In the genomic region with DNA sequence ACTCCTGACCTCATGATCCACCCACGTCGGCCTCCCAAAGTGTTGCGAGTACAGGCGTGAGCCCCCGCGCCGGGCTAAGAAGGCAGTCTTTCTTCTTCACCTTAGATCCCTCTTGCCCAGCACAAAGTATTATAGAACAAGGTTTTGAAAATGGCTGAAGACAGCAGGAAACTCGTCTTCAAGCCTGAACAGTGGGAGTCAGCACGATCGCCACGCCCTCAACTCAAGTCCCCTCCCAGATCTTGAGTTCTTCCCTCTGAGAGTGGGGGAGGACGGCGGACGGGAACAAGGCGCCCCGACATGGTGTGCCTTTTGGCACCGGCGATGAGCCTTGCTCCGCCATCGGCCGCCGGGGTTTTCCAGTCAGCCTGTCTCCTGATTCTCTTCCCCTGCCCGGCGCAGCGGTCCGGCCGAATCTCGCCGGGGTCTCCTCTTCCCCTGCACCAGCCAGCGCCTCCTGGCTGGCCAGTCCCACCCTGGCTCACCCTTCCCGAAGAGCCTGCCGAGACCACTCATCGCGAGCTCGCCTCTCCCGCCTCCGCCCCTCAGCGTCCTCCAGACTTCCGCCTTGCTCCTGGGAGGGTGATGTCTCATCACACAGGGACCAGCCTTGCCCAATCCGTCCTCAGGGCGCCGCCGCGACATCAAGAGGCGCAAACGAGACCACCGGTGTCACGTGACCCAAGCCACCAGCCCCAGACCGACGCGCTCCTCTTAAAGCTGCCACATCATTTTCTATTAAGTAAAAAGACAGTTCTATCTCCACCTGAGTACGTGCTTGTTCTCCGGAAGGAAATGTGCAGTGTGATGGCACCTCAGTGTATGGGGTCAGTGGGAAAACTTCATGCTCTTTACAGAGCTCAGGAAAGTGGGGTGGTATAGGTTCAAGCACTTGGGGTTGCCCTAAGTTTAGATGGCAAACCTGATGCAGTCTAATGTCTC, we compare ENCODE assay signal across 8 cellular contexts. TPM values are rescaled to one million over a fixed set of nuclear protein-coding genes. Genes with fewer than 3 reads are reported as not detected.
DNase-seq lines count a peak whose midpoint lies in the region; ATAC-seq and TF ChIP-seq lines count a peak whose summit lies in the region.

A gene with protein sequence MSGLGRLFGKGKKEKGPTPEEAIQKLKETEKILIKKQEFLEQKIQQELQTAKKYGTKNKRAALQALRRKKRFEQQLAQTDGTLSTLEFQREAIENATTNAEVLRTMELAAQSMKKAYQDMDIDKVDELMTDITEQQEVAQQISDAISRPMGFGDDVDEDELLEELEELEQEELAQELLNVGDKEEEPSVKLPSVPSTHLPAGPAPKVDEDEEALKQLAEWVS (minus strand): TSS at position 565 of the 942 bp plus-strand sequence. CDS start 49 bp downstream, at position 516.

- peaks cover 39% of the 10 kb centered on the region for H3K36me3 Mint-ChIP-seq in activated CD4-positive, alpha-beta memory T cell treated with anti-CD3 and anti-CD28 coated beads for 36 hours

- H3K36me3 ChIP-seq in liver (ENCODE audit: control insufficient read depth in 4 of 4, insufficient read depth in 3 of 4, low read depth in 1 of 4, low read length in 3 of 4): peaks cover 7 to 24% (median 16%) of the 10 kb centered on the region in 4 donors

- WGBS in liver: 4% methylated on average over 53 of the region's 53 CpGs

- TF ChIP-seq CTCF in dorsolateral prefrontal cortex (IDR thresholded peaks at IDR 0.05 in 54 of 56, conservative IDR thresholded peaks at IDR 0.05 in 2 of 56; ENCODE audit: low read depth in 1 of 56, partially characterized antibody in 56 of 56): peak in 38 of 56 donors; percentile 11 to 55 (median 32)
- TF ChIP-seq CTCF in liver (IDR thresholded peaks at IDR 0.05; ENCODE audit: low read depth, low read length, missing input control): no peak

- no peaks in the 10 kb centered on the region for H3K9me3 Mint-ChIP-seq in activated CD4-positive, alpha-beta memory T cell treated with anti-CD3 and anti-CD28 coated beads for 36 hours

- peaks cover 48% of the 10 kb centered on the region for H3K4me1 Mint-ChIP-seq in activated CD4-positive, alpha-beta memory T cell treated with anti-CD3 and anti-CD28 coated beads for 36 hours (ENCODE audit: low read depth)

- no peaks in the 10 kb centered on the region for H3K27me3 ChIP-seq in dorsolateral prefrontal cortex
- no peaks in the 10 kb centered on the region for H3K27me3 ChIP-seq in liver (ENCODE audit: control insufficient read depth in 4 of 4, insufficient read depth in 4 of 4, low read length in 3 of 4)

- peak within 1 kb of the TSS; percentile 84 for H3K4me3 Mint-ChIP-seq in activated CD4-positive, alpha-beta memory T cell treated with anti-CD3 and anti-CD28 coated beads for 36 hours

- intact Hi-C loops in activated CD4-positive, alpha-beta memory T cell treated with anti-CD3 and anti-CD28 coated beads for 36 hours (cut with micrococcal nuclease): loop anchor here (1.0 kb wide), 12 partner anchors 18 to 229 kb away; a partner anchor contains a TSS
- intact Hi-C loops in dorsolateral prefrontal cortex (cut with DNase I): loop anchor here (1.0 to 2.0 kb wide), 2 partner anchors 18 to 19 kb away; a partner anchor contains a TSS

- H3K27ac ChIP-seq in dorsolateral prefrontal cortex (peak within 1 kb of the TSS; percentile 70 to 97 (median 90)), liver (ENCODE audit: low read depth in 1 of 2, low read length in 2 of 2) (peak within 1 kb of the TSS; percentile 90 to 91)

- POLR2A ChIA-PET in activated CD4-positive, alpha-beta memory T cell treated with anti-CD3 and anti-CD28 coated beads for 36 hours (lab: Charles Lee): interaction anchor here (0.6 to 2.5 kb wide), 23 partner anchors 10 to 217 kb away, joined by 3 to 14 read pairs (median 4); a partner anchor contains a TSS

- peak within 1 kb of the TSS; percentile 44 to 97 (median 84) for H3K4me3 ChIP-seq in dorsolateral prefrontal cortex
- H3K4me3 ChIP-seq in liver (ENCODE audit: low read depth in 1 of 3, low read length in 3 of 3): peak within 1 kb of the TSS; percentile 67 to 84 (median 69)

- no peaks in the 10 kb centered on the region for H3K27me3 Mint-ChIP-seq in activated CD4-positive, alpha-beta memory T cell treated with anti-CD3 and anti-CD28 coated beads for 36 hours

- peak in 1 of 2 donors; percentile 34 for TF ChIP-seq RAD21 in liver (IDR thresholded peaks at IDR 0.05)

- CTCF ChIA-PET in activated CD4-positive, alpha-beta memory T cell treated with anti-CD3 and anti-CD28 coated beads for 36 hours (lab: Charles Lee): interaction anchor here (0.6 to 4.6 kb wide), 14 partner anchors 17 to 223 kb away, joined by 3 to 39 read pairs (median 4); a partner anchor contains a TSS

- H3K27ac Mint-ChIP-seq in activated CD4-positive, alpha-beta memory T cell treated with anti-CD3 and anti-CD28 coated beads for 36 hours: peak within 1 kb of the TSS; percentile 95

- H3K9ac ChIP-seq in liver (ENCODE audit: low read depth in 1 of 2, low read length in 2 of 2): peak within 1 kb of the TSS; percentile 57 to 68

- ATAC-seq in GM19438 (IDR thresholded peaks at IDR 0.05; ENCODE audit: low read depth, unreplicated experiment) (peak; percentile 76), HG03575 (IDR thresholded peaks at IDR 0.05; ENCODE audit: extremely low read depth, insufficient number of reproducible peaks, low FRiP score, unreplicated experiment) (peak; percentile 37)

- peaks cover 0 to 23% (median 8%) of the 10 kb centered on the region in 4 donors for H3K4me1 ChIP-seq in liver (ENCODE audit: control insufficient read depth in 4 of 4, insufficient read depth in 4 of 4, low read length in 3 of 4)

- DNase-seq in CD1c-positive myeloid dendritic cell (ENCODE audit: extremely low spot score) (peak; percentile 98), NCI-H82 treated with DMSO at 0.1 percent for 48 hours (lab: John Stamatoyannopoulos, UW; ENCODE audit: unreplicated experiment) (peak; percentile 79), dorsolateral prefrontal cortex (peak; percentile 85 to 98 (median 94))
- DNase-seq in activated CD4-positive, alpha-beta memory T cell treated with anti-CD3 and anti-CD28 coated beads for 36 hours: peak; percentile 99
- DNase-seq in stimulated activated CD4-positive, alpha-beta T cell treated with anti-CD3 and anti-CD28 coated beads, Interleukin-4, amount 100 ng/mL, for 24 hours: peak; percentile 98

- H3K9me3 ChIP-seq in liver (ENCODE audit: control insufficient read depth in 4 of 4, low read length in 3 of 4): no peaks in the 10 kb centered on the region

TF ChIP-seq in liver, 16 proteins besides CTCF, POLR2A, EP300 and RAD21 (continues in another document):
- TF ChIP-seq EGR1 (IDR thresholded peaks at IDR 0.05; ENCODE audit: low read depth in 2 of 2) (no peak), JUND (IDR thresholded peaks at IDR 0.05) (no peak), YY1 (IDR thresholded peaks at IDR 0.05) (peak; percentile 90), FOXA2 (IDR thresholded peaks at IDR 0.05) (no peak), HNF4G (IDR thresholded peaks at IDR 0.05) (no peak), SP1 (IDR thresholded peaks at IDR 0.05) (peak; percentile 58), FOXA1 (IDR thresholded peaks at IDR 0.05) (no peak), TAF1 (conservative IDR thresholded peaks at IDR 0.05) (no peak), RXRA (IDR thresholded peaks at IDR 0.05) (no peak)
- TF ChIP-seq, protein P1, sequence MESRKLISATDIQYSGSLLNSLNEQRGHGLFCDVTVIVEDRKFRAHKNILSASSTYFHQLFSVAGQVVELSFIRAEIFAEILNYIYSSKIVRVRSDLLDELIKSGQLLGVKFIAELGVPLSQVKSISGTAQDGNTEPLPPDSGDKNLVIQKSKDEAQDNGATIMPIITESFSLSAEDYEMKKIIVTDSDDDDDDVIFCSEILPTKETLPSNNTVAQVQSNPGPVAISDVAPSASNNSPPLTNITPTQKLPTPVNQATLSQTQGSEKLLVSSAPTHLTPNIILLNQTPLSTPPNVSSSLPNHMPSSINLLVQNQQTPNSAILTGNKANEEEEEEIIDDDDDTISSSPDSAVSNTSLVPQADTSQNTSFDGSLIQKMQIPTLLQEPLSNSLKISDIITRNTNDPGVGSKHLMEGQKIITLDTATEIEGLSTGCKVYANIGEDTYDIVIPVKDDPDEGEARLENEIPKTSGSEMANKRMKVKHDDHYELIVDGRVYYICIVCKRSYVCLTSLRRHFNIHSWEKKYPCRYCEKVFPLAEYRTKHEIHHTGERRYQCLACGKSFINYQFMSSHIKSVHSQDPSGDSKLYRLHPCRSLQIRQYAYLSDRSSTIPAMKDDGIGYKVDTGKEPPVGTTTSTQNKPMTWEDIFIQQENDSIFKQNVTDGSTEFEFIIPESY (IDR thresholded peaks at IDR 0.05): peak; percentile 87
- TF ChIP-seq, protein P2, sequence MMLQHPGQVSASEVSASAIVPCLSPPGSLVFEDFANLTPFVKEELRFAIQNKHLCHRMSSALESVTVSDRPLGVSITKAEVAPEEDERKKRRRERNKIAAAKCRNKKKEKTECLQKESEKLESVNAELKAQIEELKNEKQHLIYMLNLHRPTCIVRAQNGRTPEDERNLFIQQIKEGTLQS (IDR thresholded peaks at IDR 0.05): peak; percentile 56
- TF ChIP-seq, protein P3, sequence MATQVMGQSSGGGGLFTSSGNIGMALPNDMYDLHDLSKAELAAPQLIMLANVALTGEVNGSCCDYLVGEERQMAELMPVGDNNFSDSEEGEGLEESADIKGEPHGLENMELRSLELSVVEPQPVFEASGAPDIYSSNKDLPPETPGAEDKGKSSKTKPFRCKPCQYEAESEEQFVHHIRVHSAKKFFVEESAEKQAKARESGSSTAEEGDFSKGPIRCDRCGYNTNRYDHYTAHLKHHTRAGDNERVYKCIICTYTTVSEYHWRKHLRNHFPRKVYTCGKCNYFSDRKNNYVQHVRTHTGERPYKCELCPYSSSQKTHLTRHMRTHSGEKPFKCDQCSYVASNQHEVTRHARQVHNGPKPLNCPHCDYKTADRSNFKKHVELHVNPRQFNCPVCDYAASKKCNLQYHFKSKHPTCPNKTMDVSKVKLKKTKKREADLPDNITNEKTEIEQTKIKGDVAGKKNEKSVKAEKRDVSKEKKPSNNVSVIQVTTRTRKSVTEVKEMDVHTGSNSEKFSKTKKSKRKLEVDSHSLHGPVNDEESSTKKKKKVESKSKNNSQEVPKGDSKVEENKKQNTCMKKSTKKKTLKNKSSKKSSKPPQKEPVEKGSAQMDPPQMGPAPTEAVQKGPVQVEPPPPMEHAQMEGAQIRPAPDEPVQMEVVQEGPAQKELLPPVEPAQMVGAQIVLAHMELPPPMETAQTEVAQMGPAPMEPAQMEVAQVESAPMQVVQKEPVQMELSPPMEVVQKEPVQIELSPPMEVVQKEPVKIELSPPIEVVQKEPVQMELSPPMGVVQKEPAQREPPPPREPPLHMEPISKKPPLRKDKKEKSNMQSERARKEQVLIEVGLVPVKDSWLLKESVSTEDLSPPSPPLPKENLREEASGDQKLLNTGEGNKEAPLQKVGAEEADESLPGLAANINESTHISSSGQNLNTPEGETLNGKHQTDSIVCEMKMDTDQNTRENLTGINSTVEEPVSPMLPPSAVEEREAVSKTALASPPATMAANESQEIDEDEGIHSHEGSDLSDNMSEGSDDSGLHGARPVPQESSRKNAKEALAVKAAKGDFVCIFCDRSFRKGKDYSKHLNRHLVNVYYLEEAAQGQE (IDR thresholded peaks at IDR 0.05): peak; percentile 18

RNA-seq across cellular contexts. Expression of the gene that starts here (rescaled TPM):
- total RNA-seq in activated CD4-positive, alpha-beta memory T cell treated with anti-CD3 and anti-CD28 coated beads for 36 hours: 10 to 100 TPM; 79.0 to 84.6 TPM
- total RNA-seq in dorsolateral prefrontal cortex: 10 to 100 TPM; 36.8 to 89.6 (median 58.1) TPM
- 10 to 100 TPM; 14.6 to 19.6 TPM for total RNA-seq in liver
- 10 to 100 TPM; 36.3 to 38.7 TPM for polyA plus RNA-seq in liver

Comparison
In these comparisons a context has a peak if more than half of its experiments do, and no peak if none do; other contexts are left out.
1. Peak in every context shown above with its lines: DNase-seq, ATAC-seq, H3K4me3 ChIP-seq and H3K27ac ChIP-seq.